23 cellular contexts compared by ENCODE assay signal in the genomic region with DNA sequence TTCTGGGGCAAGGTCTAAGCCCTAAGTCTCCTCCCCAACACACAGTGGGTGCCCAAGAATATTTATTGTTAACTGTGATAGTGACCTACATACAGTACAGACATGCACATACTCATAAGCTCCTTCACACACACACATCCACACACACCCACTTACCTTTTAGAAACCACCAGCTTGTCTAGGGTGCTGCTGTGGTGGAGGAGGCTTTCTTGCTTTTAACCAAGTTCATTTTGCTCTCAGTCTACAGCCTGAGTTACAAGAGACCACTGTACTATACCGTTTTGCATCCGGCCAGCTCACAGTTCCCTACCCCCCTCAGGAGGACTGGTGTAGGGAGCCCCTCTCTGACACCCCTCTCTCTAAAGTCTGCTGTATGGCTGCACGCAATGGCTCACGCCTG. TPM values are rescaled to one million over a fixed set of nuclear protein-coding genes. Genes with fewer than 3 reads are reported as not detected.
DNase-seq lines count a peak whose midpoint lies in the region; ATAC-seq, FAIRE-seq and TF ChIP-seq lines count a peak whose summit lies in the region.
"Had no signal": no experiment of that assay in that cellular context is flagged by ENCODE, and none has a peak within 500 bp of the region (broad histone marks: within the 10 kb centered on the region; RNA-seq: fewer than 3 reads in every experiment).

No MANE protein-coding gene starts in this region.

- H3K4me1 ChIP-seq in CD8-positive, alpha-beta memory T cell (ENCODE audit: insufficient read depth, low read length) = peaks cover 6% of the 10 kb centered on the region
- H3K4me1 ChIP-seq: suprapubic skin had no signal

- POLR2A ChIA-PET in CD8-positive, alpha-beta memory T cell (lab: Charles Lee) = interaction anchor here (0.6 to 1.9 kb wide), 4 partner anchors 17 to 864 kb away, joined by 3 to 10 read pairs (median 4); a partner anchor contains a TSS
- POLR2A ChIA-PET in activated CD8-positive, alpha-beta T cell treated with anti-CD3 and anti-CD28 coated beads for 36 hours (lab: Charles Lee) = interaction anchor here (0.6 to 1.8 kb wide), 5 partner anchors 19 to 374 kb away, joined by 3 to 10 read pairs (median 3); no protein-coding TSS in a partner anchor

- no peaks in the 10 kb centered on the region for H3K9me3 Mint-ChIP-seq in CD8-positive, alpha-beta memory T cell
- no peaks in the 10 kb centered on the region for H3K9me3 Mint-ChIP-seq in activated CD8-positive, alpha-beta T cell treated with anti-CD3 and anti-CD28 coated beads for 36 hours
- no peaks in the 10 kb centered on the region for H3K9me3 Mint-ChIP-seq in stimulated activated memory B cell treated with anti-CD40 and anti-IgM and Interleukin-4, amounts not matched to agents 10 μg/mL and 1 μg/mL and 100 μg/mL, for 72 hours

- CTCF ChIA-PET in CD8-positive, alpha-beta memory T cell (lab: Charles Lee) = interaction anchor here (0.7 to 3.8 kb wide), 10 partner anchors 9 to 84 kb away, joined by 3 to 24 read pairs (median 4); a partner anchor contains a TSS
- CTCF ChIA-PET in activated CD8-positive, alpha-beta T cell treated with anti-CD3 and anti-CD28 coated beads for 36 hours (lab: Charles Lee) = interaction anchor here (0.7 to 1.9 kb wide), 6 partner anchors 8 to 128 kb away, joined by 3 to 10 read pairs (median 3); a partner anchor contains a TSS

- no peak overlapping the region for H3K27ac ChIP-seq in CD8-positive, alpha-beta memory T cell (ENCODE audit: low read depth, low read length)
- peak overlapping the region; percentile 65 for H3K27ac ChIP-seq in layer of hippocampus (ENCODE audit: low read depth, low read length)
- H3K27ac ChIP-seq: C4-2B, pancreas, SK-N-MC, suprapubic skin, vagina, VCaP had no signal

- TF ChIP-seq CTCF in activated CD8-positive, alpha-beta T cell treated with anti-CD3 and anti-CD28 coated beads for 36 hours (IDR thresholded peaks at IDR 0.05) = no peak

- DNase-seq in CD8-positive, alpha-beta memory T cell = peak in 2 of 5 donors; percentile 48 to 58
- peak; percentile 60 for DNase-seq in activated CD8-positive, alpha-beta T cell treated with anti-CD3 and anti-CD28 coated beads for 36 hours
- DNase-seq in SIG-M5 (lab: John Stamatoyannopoulos, UW) = no peak
- DNase-seq in urothelium cell line (ENCODE audit: low spot score) = no peak
- DNase-seq in NCI-H187 (lab: John Stamatoyannopoulos, UW) = no peak
- DNase-seq: activated CD4-positive, alpha-beta T cell treated with anti-CD3 and anti-CD28 coated beads, Interleukin-2, amount 50 U/mL, for 4 hours; activated naive CD4-positive, alpha-beta T cell treated with anti-CD3 and anti-CD28 coated beads, Interleukin-2, amount 50 U/mL, for 16 hours; IMR-90; kidney; NCI-H1105; NCI-H2081 treated with DMSO at 0.1 percent for 48 hours; pancreas; right cardiac atrium; stimulated activated CD4-positive, alpha-beta T cell treated with anti-CD3 and anti-CD28 coated beads, Interleukin-12 subunit alpha, Interleukin-12 subunit beta, amount 100 ng/mL, for 4 hours had no signal

- H3K4me3 Mint-ChIP-seq in CD8-positive, alpha-beta memory T cell = peak overlapping the region in 5 of 7 donors; percentile 37 to 79 (median 45)
- H3K4me3 Mint-ChIP-seq in activated CD8-positive, alpha-beta T cell treated with anti-CD3 and anti-CD28 coated beads for 36 hours = no peak overlapping the region
- H3K4me3 Mint-ChIP-seq in stimulated activated memory B cell treated with anti-CD40 and anti-IgM and Interleukin-4, amounts not matched to agents 10 μg/mL and 1 μg/mL and 100 μg/mL, for 72 hours = no peak overlapping the region

- no peaks in the 10 kb centered on the region for H3K9me3 ChIP-seq in CD8-positive, alpha-beta memory T cell (ENCODE audit: low read length)
- H3K9me3 ChIP-seq: pancreas, suprapubic skin, vagina had no signal

- no peaks in the 10 kb centered on the region for H3K27me3 Mint-ChIP-seq in CD8-positive, alpha-beta memory T cell
- H3K27me3 Mint-ChIP-seq in activated CD8-positive, alpha-beta T cell treated with anti-CD3 and anti-CD28 coated beads for 36 hours = no peaks in the 10 kb centered on the region
- no peaks in the 10 kb centered on the region for H3K27me3 Mint-ChIP-seq in stimulated activated memory B cell treated with anti-CD40 and anti-IgM and Interleukin-4, amounts not matched to agents 10 μg/mL and 1 μg/mL and 100 μg/mL, for 72 hours

- H3K27me3 ChIP-seq in CD8-positive, alpha-beta memory T cell (ENCODE audit: insufficient read depth, low read length, poor library complexity, severe bottlenecking) = no peaks in the 10 kb centered on the region
- no peaks in the 10 kb centered on the region for H3K27me3 ChIP-seq in layer of hippocampus (ENCODE audit: control insufficient read depth, insufficient read depth, low read length)
- H3K27me3 ChIP-seq: pancreas, suprapubic skin, vagina had no signal

- H3K27ac Mint-ChIP-seq in CD8-positive, alpha-beta memory T cell = peak overlapping the region; percentile 81 to 97 (median 90)
- H3K27ac Mint-ChIP-seq in activated CD8-positive, alpha-beta T cell treated with anti-CD3 and anti-CD28 coated beads for 36 hours = peak overlapping the region; percentile 21
- peak overlapping the region; percentile 10 for H3K27ac Mint-ChIP-seq in stimulated activated memory B cell treated with anti-CD40 and anti-IgM and Interleukin-4, amounts not matched to agents 10 μg/mL and 1 μg/mL and 100 μg/mL, for 72 hours

- no peak for FAIRE-seq in urothelium cell line (lab: Jason Lieb, UNC)
- FAIRE-seq: GM18507, kidney, pancreas, RCC 7860 had no signal

- H3K4me3 ChIP-seq in CD8-positive, alpha-beta memory T cell (ENCODE audit: low read length) = no peak overlapping the region
- H3K4me3 ChIP-seq: pancreas, SK-N-MC, suprapubic skin, vagina had no signal

- H3K36me3 Mint-ChIP-seq in CD8-positive, alpha-beta memory T cell = peaks cover 0 to 1% (median 0%) of the 10 kb centered on the region in 3 donors
- H3K36me3 Mint-ChIP-seq in activated CD8-positive, alpha-beta T cell treated with anti-CD3 and anti-CD28 coated beads for 36 hours (ENCODE audit: low read depth) = no peaks in the 10 kb centered on the region
- peaks cover 6% of the 10 kb centered on the region for H3K36me3 Mint-ChIP-seq in stimulated activated memory B cell treated with anti-CD40 and anti-IgM and Interleukin-4, amounts not matched to agents 10 μg/mL and 1 μg/mL and 100 μg/mL, for 72 hours

- H3K4me1 Mint-ChIP-seq in CD8-positive, alpha-beta memory T cell = peaks cover 29 to 60% (median 42%) of the 10 kb centered on the region in 3 donors
- peaks cover 29% of the 10 kb centered on the region for H3K4me1 Mint-ChIP-seq in activated CD8-positive, alpha-beta T cell treated with anti-CD3 and anti-CD28 coated beads for 36 hours (ENCODE audit: low read depth)
- H3K4me1 Mint-ChIP-seq in stimulated activated memory B cell treated with anti-CD40 and anti-IgM and Interleukin-4, amounts not matched to agents 10 μg/mL and 1 μg/mL and 100 μg/mL, for 72 hours = peaks cover 30% of the 10 kb centered on the region

- no peaks in the 10 kb centered on the region for H3K36me3 ChIP-seq in CD8-positive, alpha-beta memory T cell (ENCODE audit: insufficient read depth, low read length)
- H3K36me3 ChIP-seq: pancreas, suprapubic skin, vagina had no signal

- intact Hi-C loops in activated CD8-positive, alpha-beta T cell treated with anti-CD3 and anti-CD28 coated beads for 36 hours (cut with micrococcal nuclease) = no loop called here

- peak; percentile 81 for ATAC-seq in activated CD8-positive, alpha-beta T cell treated with anti-CD3 and anti-CD28 coated beads for 36 hours
- no peak for ATAC-seq in stimulated activated memory B cell treated with anti-CD40 and anti-IgM and Interleukin-4, amounts not matched to agents 10 μg/mL and 1 μg/mL and 100 μg/mL, for 72 hours

RNA-seq across cellular contexts. Expression of a gene that starts 16.7 kb away (rescaled TPM):
- 1 to 10 TPM; 4.4 to 5.5 TPM for total RNA-seq in CD8-positive, alpha-beta memory T cell
- polyA plus RNA-seq in CD8-positive, alpha-beta memory T cell = 2.2 TPM
- total RNA-seq in activated CD8-positive, alpha-beta T cell treated with anti-CD3 and anti-CD28 coated beads for 36 hours = 1 to 10 TPM; 1.2 to 1.5 TPM

Comparison
In these comparisons a context has a peak if more than half of its experiments do, and no peak if none do; other contexts are left out.
1. H3K27ac Mint-ChIP-seq: peak in every context shown above with its lines; median percentile 90 in CD8-positive, alpha-beta memory T cell; 21 in activated CD8-positive, alpha-beta T cell treated with anti-CD3 and anti-CD28 coated beads for 36 hours; 10 in stimulated activated memory B cell treated with anti-CD40 and anti-IgM and Interleukin-4, amounts not matched to agents 10 μg/mL and 1 μg/mL and 100 μg/mL, for 72 hours.
2. H3K4me3 Mint-ChIP-seq: peak in CD8-positive, alpha-beta memory T cell (5 of 7); none in activated CD8-positive, alpha-beta T cell treated with anti-CD3 and anti-CD28 coated beads for 36 hours (single experiment) and stimulated activated memory B cell treated with anti-CD40 and anti-IgM and Interleukin-4, amounts not matched to agents 10 μg/mL and 1 μg/mL and 100 μg/mL, for 72 hours (single experiment).